ENCODE assay signal across 20 cellular contexts in the genomic region with DNA sequence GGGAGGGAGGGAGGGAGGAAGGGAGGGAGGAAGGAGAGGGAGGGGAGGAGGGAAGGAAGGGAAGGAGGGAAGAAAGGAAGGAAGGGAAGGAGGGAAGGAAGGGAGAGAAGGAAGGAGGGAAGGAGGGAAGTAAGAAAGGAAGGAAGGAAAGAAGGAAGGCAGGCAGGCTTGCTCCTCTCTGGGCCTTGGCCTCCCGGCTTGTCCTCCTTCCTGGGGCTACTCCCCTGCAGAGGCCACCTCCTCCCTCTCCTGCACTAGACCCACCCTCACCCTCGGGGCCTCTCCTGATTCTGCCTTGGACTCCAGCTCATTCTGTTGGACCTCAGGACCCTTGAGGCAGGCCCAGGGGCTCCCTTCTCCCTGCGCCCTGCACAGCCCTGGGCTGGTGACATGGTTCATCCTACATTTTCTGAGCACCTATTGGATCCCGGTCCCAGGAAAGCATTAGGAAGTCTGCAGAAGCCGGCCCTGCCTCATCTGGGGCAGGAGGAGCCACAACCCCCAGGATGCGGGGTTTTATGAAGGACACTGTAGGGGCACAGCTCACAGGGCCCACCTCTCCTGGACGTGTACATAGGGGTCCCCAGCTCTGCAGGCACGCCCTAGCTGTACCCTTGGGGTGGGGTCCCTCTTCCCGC. TPM values are rescaled to one million over a fixed set of nuclear protein-coding genes. Genes with fewer than 3 reads are reported as not detected.
DNase-seq lines count a peak whose midpoint lies in the region; ATAC-seq, FAIRE-seq and TF ChIP-seq lines count a peak whose summit lies in the region.
"Had no signal": no experiment of that assay in that cellular context is flagged by ENCODE, and none has a peak within 500 bp of the region (broad histone marks: within the 10 kb centered on the region; RNA-seq: fewer than 3 reads in every experiment).

No MANE protein-coding gene starts in this region.

- no peak for FAIRE-seq in HepG2 (lab: Jason Lieb, UNC)
- FAIRE-seq: A204.1, D721Med, G401.6, GM12892, H1 had no signal

- intact Hi-C loops in HepG2 (cut with micrococcal nuclease; ENCODE audit: unreplicated experiment) (no loop called here), right lobe of liver (cut with DNase I) (no loop called here)

- H3K36me3 ChIP-seq in HepG2 (replicated peaks in 1 of 2; ENCODE audit: control insufficient read depth in 1 of 2, insufficient read depth in 2 of 2, low read length in 2 of 2): no peaks in the 10 kb centered on the region
- no peaks in the 10 kb centered on the region for H3K36me3 ChIP-seq in right lobe of liver
- no peaks in the 10 kb centered on the region for H3K36me3 ChIP-seq in NT2/D1 (ENCODE audit: insufficient read depth, insufficient read length, low read length)
- H3K36me3 ChIP-seq in neuronal stem cell (replicated peaks in 1 of 2; ENCODE audit: control insufficient read depth in 2 of 2, insufficient read depth in 2 of 2, low read length in 2 of 2): no peaks in the 10 kb centered on the region

- H3K18ac ChIP-seq in neuronal stem cell (ENCODE audit: low read length): peak overlapping the region; percentile 57

- H4K8ac ChIP-seq in neuronal stem cell (ENCODE audit: low read depth, low read length): no peak overlapping the region

- peak overlapping the region; percentile 25 for H2BK15ac ChIP-seq in neuronal stem cell (ENCODE audit: low read length)

- no peak overlapping the region for H2BK12ac ChIP-seq in neuronal stem cell (ENCODE audit: low read length)

- peaks cover 8% of the 10 kb centered on the region; the same call in 1 of the 2 replicates for H3K4me1 ChIP-seq in HepG2 (ENCODE audit: insufficient read depth, low read length)
- H3K4me1 ChIP-seq in right lobe of liver: no peaks in the 10 kb centered on the region
- H3K4me1 ChIP-seq in NT2/D1 (ENCODE audit: insufficient read depth, insufficient read length): peaks cover 21% of the 10 kb centered on the region
- H3K4me1 ChIP-seq in neuronal stem cell (ENCODE audit: control insufficient read depth in 2 of 2, insufficient read depth in 1 of 2, low read depth in 1 of 2, low read length in 2 of 2): peaks cover 4 to 20% of the 10 kb centered on the region in 2 donors

- H3K79me1 ChIP-seq in neuronal stem cell (ENCODE audit: low read depth, low read length): peaks cover 5% of the 10 kb centered on the region

- POLR2A ChIA-PET in HepG2 (lab: Yijun Ruan, JAX): interaction anchor here (0.6 kb wide), 1 partner anchor 218 kb away, joined by 3 read pairs; no protein-coding TSS in a partner anchor

- H3K4me3 ChIP-seq in HepG2 (replicated peaks in 1 of 3; ENCODE audit: insufficient read depth in 1 of 3, low read depth in 2 of 3, low read length in 3 of 3) (no peak overlapping the region), right lobe of liver (no peak overlapping the region), NT2/D1 (ENCODE audit: insufficient read length, low read depth) (no peak overlapping the region), neuronal stem cell (ENCODE audit: low read length in 2 of 2) (no peak overlapping the region)

- H4K91ac ChIP-seq in neuronal stem cell (ENCODE audit: low read depth, low read length, poor library complexity): no peak overlapping the region

- H3K9ac ChIP-seq in HepG2 (ENCODE audit: insufficient read depth, low read depth, low read length): no peak overlapping the region
- peak overlapping the region; percentile 36 for H3K9ac ChIP-seq in NT2/D1 (ENCODE audit: insufficient read length, low read depth)
- no peak overlapping the region for H3K9ac ChIP-seq in neuronal stem cell (ENCODE audit: low read depth, low read length, poor library complexity)

- no peak overlapping the region for H2BK120ac ChIP-seq in neuronal stem cell (ENCODE audit: low read depth, low read length)

- H3K9me3 ChIP-seq in HepG2 (ENCODE audit: low read length) (no peaks in the 10 kb centered on the region), right lobe of liver (no peaks in the 10 kb centered on the region), NT2/D1 (ENCODE audit: insufficient read depth, low read length) (no peaks in the 10 kb centered on the region), neuronal stem cell (replicated peaks in 1 of 2; ENCODE audit: control insufficient read depth in 2 of 2, insufficient read depth in 1 of 2, low read depth in 1 of 2, low read length in 2 of 2) (peaks cover 0 to 2% of the 10 kb centered on the region in 2 donors)

- no TSS peak for BruUV-seq in HepG2 (replicated peaks; lab: Mats Ljungman, UMichigan)

- H3K79me2 ChIP-seq in HepG2 (ENCODE audit: insufficient read depth, low read length): no peaks in the 10 kb centered on the region

- peak overlapping the region; percentile 94 for H2AK5ac ChIP-seq in neuronal stem cell (ENCODE audit: low read depth, low read length)

- no peak for TF ChIP-seq CTCF in HepG2 (CRISPR knock-in tag; IDR thresholded peaks at IDR 0.05)
- TF ChIP-seq CTCF in right lobe of liver (IDR thresholded peaks at IDR 0.05): no peak

- CTCF ChIA-PET in HepG2 (lab: Yijun Ruan, JAX; ENCODE audit: low intra/inter-chr PET ratio, low total read pairs): no interaction called here

- no peak for TF ChIP-seq RAD21 in HepG2 (CRISPR knock-in tag; IDR thresholded peaks at IDR 0.05)

- H3K4me2 ChIP-seq in HepG2 (ENCODE audit: low read depth, low read length) (no peak overlapping the region), neuronal stem cell (ENCODE audit: insufficient read depth, low read length, poor library complexity, severe bottlenecking) (no peak overlapping the region)

- in situ Hi-C loops in HepG2 (cut with HindIII; ENCODE audit: extremely low pct_ligation_motif_present, low pct_unique_long_range_greater_than_20kb): no loop called here

- H2AFZ ChIP-seq in HepG2 (ENCODE audit: low read length) (no peak overlapping the region), neuronal stem cell (ENCODE audit: low read length) (no peak overlapping the region)

- H3K27ac ChIP-seq in HepG2 (ENCODE audit: extremely low read length, insufficient read depth, low read length) (no peak overlapping the region), right lobe of liver (no peak overlapping the region), neuronal stem cell (replicated peaks; ENCODE audit: low read length) (no peak overlapping the region)
- H3K27ac ChIP-seq: C4-2B had no signal

- TF ChIP-seq EP300 in HepG2 (IDR thresholded peaks at IDR 0.05; ENCODE audit: low read depth in 2 of 2, low read length in 2 of 2) (no peak), HepG2 (CRISPR knock-in tag; IDR thresholded peaks at IDR 0.05; ENCODE audit: borderline replicate concordance) (no peak)

- no peaks in the 10 kb centered on the region for H4K20me1 ChIP-seq in HepG2 (ENCODE audit: insufficient read depth, low read length)

- no peak overlapping the region for H3K4ac ChIP-seq in neuronal stem cell (ENCODE audit: low read length)

- 16% methylated on average over 4 of the region's 9 CpGs for WGBS in HepG2 (ENCODE audit: low lambda C conversion rate)
- 52% methylated on average over 2 of the region's 9 CpGs for WGBS in right lobe of liver (ENCODE audit: insufficient coverage, low coverage, low lambda C conversion rate, missing lambda C conversion rate)
- no CpG with 5 or more reads among the region's 9 CpGs for WGBS in neuronal stem cell (ENCODE audit: extremely low coverage in 2 of 2, insufficient read length in 2 of 2, insufficient replicate concordance in 1 of 2), 2 donors

- H2BK5ac ChIP-seq in neuronal stem cell (ENCODE audit: low read length): no peak overlapping the region

- no peak overlapping the region for H3K14ac ChIP-seq in neuronal stem cell (ENCODE audit: low read length)

- H3K27me3 ChIP-seq in HepG2 (ENCODE audit: control insufficient read depth in 1 of 2, insufficient read depth in 2 of 2, low read length in 2 of 2) (peaks cover 5 to 44% of the 10 kb centered on the region in 2 experiments), right lobe of liver (no peaks in the 10 kb centered on the region), NT2/D1 (ENCODE audit: insufficient read depth, insufficient read length) (no peaks in the 10 kb centered on the region), neuronal stem cell (ENCODE audit: control insufficient read depth in 3 of 3, insufficient read depth in 3 of 3, low read depth in 1 of 3, low read length in 3 of 3) (peaks cover 0 to 90% (median 0%) of the 10 kb centered on the region in 3 experiments)

- H3K23ac ChIP-seq in neuronal stem cell (ENCODE audit: low read depth, low read length, poor library complexity): no peak overlapping the region

- ATAC-seq in HepG2 (no peak), right lobe of liver (no peak), HG03039 (IDR thresholded peaks at IDR 0.05; ENCODE audit: unreplicated experiment) (no peak), HG03342 (IDR thresholded peaks at IDR 0.05; ENCODE audit: unreplicated experiment) (no peak)
- ATAC-seq: CD8-positive, alpha-beta T cell had no signal

- TF ChIP-seq POLR2A in HepG2 (IDR thresholded peaks at IDR 0.05; ENCODE audit: insufficient read depth in 1 of 2, low read depth in 2 of 2, low read length in 2 of 2) (no peak), right lobe of liver (IDR thresholded peaks at IDR 0.05) (no peak)

- DNase-seq in HepG2 (ENCODE audit: low spot score): no peak
- DNase-seq in right lobe of liver: no peak
- no peak for DNase-seq in NT2/D1 (ENCODE audit: low read depth, low spot score)
- DNase-seq in neuronal stem cell (ENCODE audit: low spot score): no peak
- no peak for DNase-seq in activated CD8-positive, alpha-beta memory T cell treated with anti-CD3 and anti-CD28 coated beads, Interleukin-2, amount 50 U/mL, for 48 hours
- DNase-seq: CD8-positive, alpha-beta T cell; COR-L47; DMS153; DMS79 treated with DMSO at 0.1 percent for 48 hours; EL; HCEC 1CT had no signal

RNA-seq across cellular contexts. Expression of a gene that starts 23.0 kb away (rescaled TPM):
- total RNA-seq in HepG2 (2016; rRNA removed; fragmentation: Illumina TruSeq; extraction: Trizol) (not detected in 2 replicates), right lobe of liver (not detected)
- not detected in 2 replicates for total RNA-seq in HepG2 (2016; cell fraction: cytosol; rRNA removed; fragmentation: Illumina TruSeq; extraction: Trizol; ENCODE audit: low read depth)
- not detected in 2 replicates for total RNA-seq in HepG2 (2016; cell fraction: insoluble cytoplasmic fraction; rRNA removed; fragmentation: Illumina TruSeq; extraction: Trizol)
- total RNA-seq in HepG2 (2016; cell fraction: membrane; rRNA removed; fragmentation: Illumina TruSeq; extraction: Trizol): not detected in 2 replicates
- total RNA-seq in HepG2 (2016; cell fraction: nucleus; rRNA removed; fragmentation: Illumina TruSeq; extraction: Trizol): not detected in 2 replicates
- not detected in 2 replicates for polyA plus RNA-seq in HepG2 (2011; rRNA removed)
- not detected in 2 replicates for polyA plus RNA-seq in HepG2 (2011; cell fraction: cytosol; rRNA removed)
- polyA plus RNA-seq in HepG2 (2011; cell fraction: nucleus; rRNA removed): 0.03 TPM in 1 of 2 replicates, not detected in the other
- polyA plus RNA-seq in HepG2 (2012): not detected in 2 replicates
- not detected in 2 replicates for polyA plus RNA-seq in HepG2 (2016; cell fraction: cytosol; fragmentation: Illumina TruSeq; extraction: Trizol; ENCODE audit: low read depth)
- polyA plus RNA-seq in HepG2 (2016; cell fraction: insoluble cytoplasmic fraction; fragmentation: Illumina TruSeq; extraction: Trizol; ENCODE audit: low read depth): not detected in 2 replicates
- not detected in 2 replicates for polyA plus RNA-seq in HepG2 (2016; cell fraction: membrane; fragmentation: Illumina TruSeq; extraction: Trizol; ENCODE audit: low read depth)
- polyA plus RNA-seq in HepG2 (2016; cell fraction: nucleus; fragmentation: Illumina TruSeq; extraction: Trizol; ENCODE audit: insufficient read depth, low read depth): not detected in 2 replicates
- 0.05 TPM in 1 of 2 replicates, not detected in the other for polyA minus RNA-seq in HepG2 (2011; rRNA and poly(A)+ RNA removed; ENCODE audit: low replicate concordance)
- not detected in 2 replicates for polyA minus RNA-seq in HepG2 (2011; cell fraction: cytosol; rRNA and poly(A)+ RNA removed)
- polyA minus RNA-seq in HepG2 (2011; cell fraction: nucleus; rRNA and poly(A)+ RNA removed): 0.13 TPM in 1 of 2 replicates, not detected in the other
- polyA plus RNA-seq in neuronal stem cell (2013, experiment 1 of 2): not detected
- not detected for polyA plus RNA-seq in neuronal stem cell (2013, experiment 2 of 2)
- total RNA-seq: H1, HT1080 had no signal
